In the genomic region with DNA sequence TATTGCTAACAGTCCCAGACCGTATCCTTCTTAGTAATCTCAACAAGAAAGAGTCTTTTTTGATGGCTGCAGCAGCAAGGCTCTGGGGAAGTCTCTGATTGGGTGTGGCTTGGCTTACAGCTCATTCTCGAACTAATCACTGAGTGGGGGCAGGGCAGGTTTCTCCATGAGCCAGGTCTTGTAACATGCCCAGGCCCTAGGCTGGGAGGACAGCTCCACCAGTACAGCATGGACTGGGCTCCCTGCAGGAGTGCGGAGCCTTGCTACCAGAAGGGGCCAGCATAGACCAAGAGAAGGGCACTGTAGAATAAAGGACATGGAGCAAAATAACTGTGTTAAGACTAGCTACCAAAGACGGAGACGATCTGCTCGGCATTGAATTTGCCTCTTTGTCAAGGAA, we compare ENCODE assay signal across 9 cellular contexts. TPM values are rescaled to one million over a fixed set of nuclear protein-coding genes. Genes with fewer than 3 reads are reported as not detected.
DNase-seq lines count a peak whose midpoint lies in the region; TF ChIP-seq lines count a peak whose summit lies in the region.
"Had no signal": no experiment of that assay in that cellular context is flagged by ENCODE, and none has a peak within 500 bp of the region (broad histone marks: within the 10 kb centered on the region; RNA-seq: fewer than 3 reads in every experiment).

No MANE protein-coding gene starts in this region.

- H3K14ac ChIP-seq in neuronal stem cell (ENCODE audit: low read length) = no peak overlapping the region

- no peak overlapping the region for H2BK5ac ChIP-seq in neuronal stem cell (ENCODE audit: low read length)

- H3K23ac ChIP-seq in neuronal stem cell (ENCODE audit: low read depth, low read length, poor library complexity) = no peak overlapping the region

- H3K79me1 ChIP-seq in neuronal stem cell (ENCODE audit: low read depth, low read length) = peaks cover 24% of the 10 kb centered on the region

- DNase-seq in COLO829 (ENCODE audit: low spot score) (peak; percentile 63), RPMI7951 (ENCODE audit: low read depth) (peak; percentile 65), fibroblast of the aortic adventitia (ENCODE audit: low read depth) (peak; percentile 91), neuronal stem cell (ENCODE audit: low spot score) (no peak), HEK293T (ENCODE audit: extremely low spot score) (no peak), NCI-H510A treated with DMSO at 0.1 percent for 48 hours (lab: John Stamatoyannopoulos, UW) (no peak), DMS53 (lab: John Stamatoyannopoulos, UW) (no peak)
- no peak for DNase-seq in stimulated activated CD8-positive, alpha-beta memory T cell treated with anti-CD3 and anti-CD28 coated beads, Interleukin-4, amount 100 ng/mL, for 48 hours
- DNase-seq: T-helper 17 cell had no signal

- peaks cover 12 to 25% of the 10 kb centered on the region in 2 donors for H3K4me1 ChIP-seq in neuronal stem cell (ENCODE audit: control insufficient read depth in 2 of 2, insufficient read depth in 1 of 2, low read depth in 1 of 2, low read length in 2 of 2)

- H2BK15ac ChIP-seq in neuronal stem cell (ENCODE audit: low read length) = no peak overlapping the region

- TF ChIP-seq CTCF in fibroblast of the aortic adventitia (IDR thresholded peaks at IDR 0.05; ENCODE audit: insufficient read depth, low read length) = peak; percentile 57

- no peak overlapping the region for H2BK120ac ChIP-seq in neuronal stem cell (ENCODE audit: low read depth, low read length)

- H3K36me3 ChIP-seq in neuronal stem cell (replicated peaks in 1 of 2; ENCODE audit: control insufficient read depth in 2 of 2, insufficient read depth in 2 of 2, low read length in 2 of 2) = peaks cover 5 to 48% of the 10 kb centered on the region in 2 donors

- H3K9me3 ChIP-seq in neuronal stem cell (replicated peaks in 1 of 2; ENCODE audit: control insufficient read depth in 2 of 2, insufficient read depth in 1 of 2, low read depth in 1 of 2, low read length in 2 of 2) = peaks cover 0 to 3% of the 10 kb centered on the region in 2 donors

- WGBS in neuronal stem cell (ENCODE audit: extremely low coverage in 2 of 2, insufficient read length in 2 of 2, insufficient replicate concordance in 1 of 2), 2 donors = no CpG with 5 or more reads among the region's 6 CpGs

- POLR2A ChIA-PET in HEK293T (lab: Yijun Ruan, JAX) = interaction anchor here (1.4 kb wide), 1 partner anchor 58 kb away, joined by 7 read pairs; the partner anchor contains the start of gene NPTN

- H3K4me2 ChIP-seq in neuronal stem cell (ENCODE audit: insufficient read depth, low read length, poor library complexity, severe bottlenecking) = no peak overlapping the region

- H3K27me3 ChIP-seq in neuronal stem cell (ENCODE audit: control insufficient read depth in 3 of 3, insufficient read depth in 3 of 3, low read depth in 1 of 3, low read length in 3 of 3) = no peaks in the 10 kb centered on the region

- no peak overlapping the region for H4K8ac ChIP-seq in neuronal stem cell (ENCODE audit: low read depth, low read length)

- CTCF ChIA-PET in HEK293T (lab: Yijun Ruan, JAX) = interaction anchor here (0.6 to 1.5 kb wide), 5 partner anchors 9 to 57 kb away, joined by 3 to 9 read pairs (median 4); no protein-coding TSS in a partner anchor

- H4K91ac ChIP-seq in neuronal stem cell (ENCODE audit: low read depth, low read length, poor library complexity) = no peak overlapping the region

- no peak overlapping the region for H3K27ac ChIP-seq in neuronal stem cell (replicated peaks; ENCODE audit: low read length)

- no peak overlapping the region for H3K18ac ChIP-seq in neuronal stem cell (ENCODE audit: low read length)

- no peak overlapping the region for H2AK5ac ChIP-seq in neuronal stem cell (ENCODE audit: low read depth, low read length)

- H3K4ac ChIP-seq in neuronal stem cell (ENCODE audit: low read length) = no peak overlapping the region

- H3K4me3 ChIP-seq in fibroblast of the aortic adventitia (ENCODE audit: low read depth, low read length) (no peak overlapping the region), neuronal stem cell (ENCODE audit: low read length in 2 of 2) (no peak overlapping the region)

- no peak overlapping the region for H2BK12ac ChIP-seq in neuronal stem cell (ENCODE audit: low read length)

- peak overlapping the region; percentile 34 for H3K9ac ChIP-seq in neuronal stem cell (ENCODE audit: low read depth, low read length, poor library complexity)

- no peak overlapping the region for H2AFZ ChIP-seq in neuronal stem cell (ENCODE audit: low read length)

TF ChIP-seq in HEK293T, 16 proteins besides CTCF, POLR2A, EP300 and RAD21:
- TF ChIP-seq ELF4 (IDR thresholded peaks at IDR 0.05) = no peak
- TF ChIP-seq FOXK2 (IDR thresholded peaks at IDR 0.05) = no peak
- TF ChIP-seq BHLHE40 (IDR thresholded peaks at IDR 0.05; ENCODE audit: borderline replicate concordance) = no peak
- TF ChIP-seq LEF1 (IDR thresholded peaks at IDR 0.05; ENCODE audit: borderline replicate concordance) = no peak
- TF ChIP-seq SUZ12 (IDR thresholded peaks at IDR 0.05) = no peak
- no peak for TF ChIP-seq NFRKB (IDR thresholded peaks at IDR 0.05)
- TF ChIP-seq FOXM1 (IDR thresholded peaks at IDR 0.05; ENCODE audit: borderline replicate concordance) = no peak
- TF ChIP-seq ARNT (IDR thresholded peaks at IDR 0.05) = no peak
- TF ChIP-seq FOXA1 (IDR thresholded peaks at IDR 0.05) = no peak
- TF ChIP-seq CTBP1 (IDR thresholded peaks at IDR 0.05; ENCODE audit: borderline replicate concordance) = no peak
- TF ChIP-seq ZNF384 (IDR thresholded peaks at IDR 0.05) = no peak
- no peak for TF ChIP-seq SP1 (IDR thresholded peaks at IDR 0.05)
- TF ChIP-seq L3MBTL2 (conservative IDR thresholded peaks at IDR 0.05) = no peak
- no peak for TF ChIP-seq HDGF (IDR thresholded peaks at IDR 0.05; ENCODE audit: borderline replicate concordance)
- TF ChIP-seq, protein P1, sequence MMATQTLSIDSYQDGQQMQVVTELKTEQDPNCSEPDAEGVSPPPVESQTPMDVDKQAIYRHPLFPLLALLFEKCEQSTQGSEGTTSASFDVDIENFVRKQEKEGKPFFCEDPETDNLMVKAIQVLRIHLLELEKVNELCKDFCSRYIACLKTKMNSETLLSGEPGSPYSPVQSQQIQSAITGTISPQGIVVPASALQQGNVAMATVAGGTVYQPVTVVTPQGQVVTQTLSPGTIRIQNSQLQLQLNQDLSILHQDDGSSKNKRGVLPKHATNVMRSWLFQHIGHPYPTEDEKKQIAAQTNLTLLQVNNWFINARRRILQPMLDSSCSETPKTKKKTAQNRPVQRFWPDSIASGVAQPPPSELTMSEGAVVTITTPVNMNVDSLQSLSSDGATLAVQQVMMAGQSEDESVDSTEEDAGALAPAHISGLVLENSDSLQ (IDR thresholded peaks at IDR 0.05) = no peak
- no peak for TF ChIP-seq TARDBP (IDR thresholded peaks at IDR 0.05)
TF ChIP-seq in HEK293T: peak in this region for 0.

RNA-seq across cellular contexts. Expression of gene CD276, which starts 7.2 kb away (rescaled TPM):
- 72.2 and 84.3 TPM in 2 replicates for total RNA-seq in RPMI7951 (2014; rRNA removed; shearing (Covaris generic))
- total RNA-seq in fibroblast of the aortic adventitia (ENCODE audit: low replicate concordance) = 87.3 and 121 TPM in 2 replicates
- 243 TPM for polyA plus RNA-seq in neuronal stem cell (2013, experiment 1 of 2)
- polyA plus RNA-seq in neuronal stem cell (2013, experiment 2 of 2) = 246 TPM
- total RNA-seq: T-helper 17 cell had no signal

RNA-seq across cellular contexts. Expression of gene NPTN, which starts 58.2 kb away (rescaled TPM):
- total RNA-seq in RPMI7951 (2014; rRNA removed; shearing (Covaris generic)) = 157 and 161 TPM in 2 replicates
- 55.4 and 72.6 TPM in 2 replicates for total RNA-seq in fibroblast of the aortic adventitia (ENCODE audit: low replicate concordance)
- 47.2 TPM for polyA plus RNA-seq in neuronal stem cell (2013, experiment 1 of 2)
- polyA plus RNA-seq in neuronal stem cell (2013, experiment 2 of 2) = 47.3 TPM

Comparison
In these comparisons a context has a peak if more than half of its experiments do, and no peak if none do; other contexts are left out.
1. DNase-seq: peak in COLO829 (single experiment), RPMI7951 (single experiment) and fibroblast of the aortic adventitia (single experiment); none in neuronal stem cell (single experiment), HEK293T (single experiment), NCI-H510A treated with DMSO at 0.1 percent for 48 hours (single experiment), DMS53 (single experiment) and stimulated activated CD8-positive, alpha-beta memory T cell treated with anti-CD3 and anti-CD28 coated beads, Interleukin-4, amount 100 ng/mL, for 48 hours (single experiment).